ENCODE assay signal across 8 cellular contexts in the genomic region with DNA sequence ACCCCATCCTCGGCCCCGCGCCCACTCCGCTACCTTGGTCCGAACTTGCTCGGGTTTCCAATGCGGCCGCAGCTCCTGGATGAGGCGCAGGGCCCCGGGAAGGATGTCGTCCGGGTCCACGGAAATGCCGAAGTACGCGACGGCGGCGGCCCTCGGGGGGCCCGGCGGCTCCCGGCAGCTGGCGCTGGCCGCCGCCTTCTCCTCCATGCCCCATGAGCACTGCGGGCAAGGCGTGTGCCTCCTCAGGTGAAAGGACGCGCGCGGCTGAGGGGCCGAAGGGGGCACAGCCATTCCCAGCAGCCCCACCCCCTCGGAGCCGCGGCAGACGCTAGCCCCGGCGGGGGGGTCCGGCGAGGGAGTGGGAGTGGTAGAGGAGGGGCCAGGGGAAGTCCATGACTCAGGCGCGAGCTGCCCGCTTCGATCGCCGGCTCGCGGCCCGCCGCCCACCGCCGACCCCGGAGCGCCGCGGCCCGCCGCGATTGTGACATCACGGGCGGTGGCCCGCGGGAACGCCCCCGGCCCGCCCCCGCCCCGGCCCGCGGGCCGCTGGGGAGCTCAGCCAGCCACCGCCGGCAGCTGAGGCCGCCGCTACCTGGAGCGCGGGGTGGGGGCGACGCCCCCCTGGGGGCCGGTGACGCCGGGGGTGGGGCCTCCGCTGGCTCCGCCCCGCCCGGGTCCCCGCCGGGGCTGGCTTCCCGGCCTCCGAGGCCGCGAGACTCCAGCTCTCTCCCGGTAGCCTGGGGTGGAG. TPM values are rescaled to one million over a fixed set of nuclear protein-coding genes. Genes with fewer than 3 reads are reported as not detected.
DNase-seq lines count a peak whose midpoint lies in the region; ATAC-seq, FAIRE-seq and TF ChIP-seq lines count a peak whose summit lies in the region.

A gene with protein sequence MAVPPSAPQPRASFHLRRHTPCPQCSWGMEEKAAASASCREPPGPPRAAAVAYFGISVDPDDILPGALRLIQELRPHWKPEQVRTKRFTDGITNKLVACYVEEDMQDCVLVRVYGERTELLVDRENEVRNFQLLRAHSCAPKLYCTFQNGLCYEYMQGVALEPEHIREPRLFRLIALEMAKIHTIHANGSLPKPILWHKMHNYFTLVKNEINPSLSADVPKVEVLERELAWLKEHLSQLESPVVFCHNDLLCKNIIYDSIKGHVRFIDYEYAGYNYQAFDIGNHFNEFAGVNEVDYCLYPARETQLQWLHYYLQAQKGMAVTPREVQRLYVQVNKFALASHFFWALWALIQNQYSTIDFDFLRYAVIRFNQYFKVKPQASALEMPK (minus strand): TSS at position 483 of the 748 bp plus-strand sequence. CDS start 192 bp downstream, at position 291.

- FAIRE-seq in HepG2 (lab: Jason Lieb, UNC) = no peak

- H3K4me1 ChIP-seq in HepG2 (ENCODE audit: insufficient read depth, low read length) = peaks cover 45% of the 10 kb centered on the region

- WGBS in HepG2 (ENCODE audit: low lambda C conversion rate) = no CpG with 5 or more reads among the region's 94 CpGs

- no peaks in the 10 kb centered on the region for H3K36me3 Mint-ChIP-seq in activated CD4-positive, alpha-beta T cell treated with anti-CD3 and anti-CD28 coated beads for 36 hours (ENCODE audit: low read depth)

- peak within 1 kb of the TSS; percentile 63 for H3K4me3 Mint-ChIP-seq in activated CD4-positive, alpha-beta T cell treated with anti-CD3 and anti-CD28 coated beads for 36 hours

- POLR2A ChIA-PET in activated CD4-positive, alpha-beta T cell treated with anti-CD3 and anti-CD28 coated beads for 36 hours (lab: Charles Lee) = interaction anchor here (0.6 kb wide), 1 partner anchor 148 kb away, joined by 3 read pairs; no protein-coding TSS in a partner anchor
- POLR2A ChIA-PET in HepG2 (lab: Yijun Ruan, JAX) = interaction anchor here (1.3 to 1.9 kb wide), 7 partner anchors 8 to 364 kb away, joined by 3 to 8 read pairs (median 5); a partner anchor contains a TSS

- DNase-seq in Caki2 (ENCODE audit: low read depth) (peak; percentile 27), NCI-H1105 (lab: John Stamatoyannopoulos, UW) (peak; percentile 51), cortex of kidney (lab: John Stamatoyannopoulos, UW) (peak; percentile 36), HepG2 (ENCODE audit: low spot score) (no peak), cerebellar nuclear complex (lab: John Stamatoyannopoulos, UW) (no peak)
- DNase-seq in activated CD4-positive, alpha-beta T cell treated with anti-CD3 and anti-CD28 coated beads for 36 hours = peak; percentile 62
- DNase-seq in stimulated activated CD4-positive, alpha-beta T cell treated with anti-CD3 and anti-CD28 coated beads, Interleukin-4, amount 100 ng/mL, for 24 hours = peak; percentile 43

- no peaks in the 10 kb centered on the region for H4K20me1 ChIP-seq in HepG2 (ENCODE audit: insufficient read depth, low read length)

- H3K27ac Mint-ChIP-seq in activated CD4-positive, alpha-beta T cell treated with anti-CD3 and anti-CD28 coated beads for 36 hours = no peak within 1 kb of the TSS

- no peak within 1 kb of the TSS for H2AFZ ChIP-seq in HepG2 (ENCODE audit: low read length)

- H3K27me3 Mint-ChIP-seq in activated CD4-positive, alpha-beta T cell treated with anti-CD3 and anti-CD28 coated beads for 36 hours = no peaks in the 10 kb centered on the region

- no peak; the same call in 1 of the 2 replicates for TF ChIP-seq CTCF in HepG2 (CRISPR knock-in tag; IDR thresholded peaks at IDR 0.05)

- no peaks in the 10 kb centered on the region for H3K79me2 ChIP-seq in HepG2 (ENCODE audit: insufficient read depth, low read length)

- H3K9me3 Mint-ChIP-seq in activated CD4-positive, alpha-beta T cell treated with anti-CD3 and anti-CD28 coated beads for 36 hours (ENCODE audit: low read depth) = no peaks in the 10 kb centered on the region

- H3K27me3 ChIP-seq in HepG2 (ENCODE audit: control insufficient read depth in 1 of 2, insufficient read depth in 2 of 2, low read length in 2 of 2) = peaks cover 0 to 2% of the 10 kb centered on the region in 2 experiments; a peak in 3 of 5 replicates

- no peaks in the 10 kb centered on the region for H3K9me3 ChIP-seq in HepG2 (ENCODE audit: low read length)

- peak; percentile 72 for ATAC-seq in activated CD4-positive, alpha-beta T cell treated with anti-CD3 and anti-CD28 coated beads for 36 hours
- ATAC-seq in HepG2 (peak; percentile 48), GM18867 (IDR thresholded peaks at IDR 0.05; ENCODE audit: unreplicated experiment) (no peak)

- H3K27ac ChIP-seq in HepG2 (ENCODE audit: extremely low read length, insufficient read depth, low read length) = peak within 1 kb of the TSS; percentile 38

- peak within 1 kb of the TSS; percentile 77 for H3K4me2 ChIP-seq in HepG2 (ENCODE audit: low read depth, low read length)

- no TSS peak for BruUV-seq in HepG2 (replicated peaks; lab: Mats Ljungman, UMichigan)

- peak within 1 kb of the TSS; percentile 61 to 82 (median 72) for H3K4me3 ChIP-seq in HepG2 (replicated peaks in 1 of 3; ENCODE audit: insufficient read depth in 1 of 3, low read depth in 2 of 3, low read length in 3 of 3)

- peak within 1 kb of the TSS; percentile 63 for H3K9ac ChIP-seq in HepG2 (ENCODE audit: insufficient read depth, low read depth, low read length)

- TF ChIP-seq POLR2A in HepG2 (IDR thresholded peaks at IDR 0.05; ENCODE audit: insufficient read depth in 1 of 2, low read depth in 2 of 2, low read length in 2 of 2) = peak in 1 of 2 experiments; percentile 65; a peak in 2 of 4 replicates

- intact Hi-C loops in activated CD4-positive, alpha-beta T cell treated with anti-CD3 and anti-CD28 coated beads for 36 hours (cut with DNase I, micrococcal nuclease) = loop anchor here in 1 of 2 experiments (1.0 kb wide), 1 partner anchor 290 kb away; a partner anchor contains a TSS
- intact Hi-C loops in HepG2 (cut with micrococcal nuclease; ENCODE audit: unreplicated experiment) = loop anchor here (10.0 kb wide), 1 partner anchor 223 kb away; no protein-coding TSS in a partner anchor

- TF ChIP-seq EP300 in HepG2 (IDR thresholded peaks at IDR 0.05; ENCODE audit: low read depth in 2 of 2, low read length in 2 of 2) (no peak), HepG2 (CRISPR knock-in tag; IDR thresholded peaks at IDR 0.05; ENCODE audit: borderline replicate concordance) (no peak)

- H3K4me1 Mint-ChIP-seq in activated CD4-positive, alpha-beta T cell treated with anti-CD3 and anti-CD28 coated beads for 36 hours = peaks cover 4% of the 10 kb centered on the region

- no peaks in the 10 kb centered on the region for H3K36me3 ChIP-seq in HepG2 (replicated peaks in 1 of 2; ENCODE audit: control insufficient read depth in 1 of 2, insufficient read depth in 2 of 2, low read length in 2 of 2)

- in situ Hi-C loops in Caki2 (cut with HindIII; ENCODE audit: low pct_unique_long_range_greater_than_20kb, low sequenced_read_pairs) = no loop called here
- in situ Hi-C loops in HepG2 (cut with HindIII; ENCODE audit: extremely low pct_ligation_motif_present, low pct_unique_long_range_greater_than_20kb) = no loop called here

- no peak for TF ChIP-seq RAD21 in HepG2 (CRISPR knock-in tag; IDR thresholded peaks at IDR 0.05)

- CTCF ChIA-PET in activated CD4-positive, alpha-beta T cell treated with anti-CD3 and anti-CD28 coated beads for 36 hours (lab: Charles Lee) = interaction anchor here (0.6 to 1.5 kb wide), 3 partner anchors 15 to 668 kb away, joined by 3 read pairs; no protein-coding TSS in a partner anchor
- CTCF ChIA-PET in HepG2 (lab: Yijun Ruan, JAX; ENCODE audit: low intra/inter-chr PET ratio, low total read pairs) = no interaction called here

RNA-seq across cellular contexts. Expression of the gene that starts here (rescaled TPM):
- 5.3 and 5.6 TPM in 2 replicates for total RNA-seq in Caki2 (2014; rRNA removed; shearing (Covaris generic); ENCODE audit: low replicate concordance)
- total RNA-seq in activated CD4-positive, alpha-beta T cell treated with anti-CD3 and anti-CD28 coated beads for 36 hours = under 1 TPM; 0.77 to 0.82 TPM
- 35.3 and 42.8 TPM in 2 replicates for total RNA-seq in HepG2 (2016; rRNA removed; fragmentation: Illumina TruSeq; extraction: Trizol)
- total RNA-seq in HepG2 (2016; cell fraction: cytosol; rRNA removed; fragmentation: Illumina TruSeq; extraction: Trizol; ENCODE audit: low read depth) = 44.9 and 55.4 TPM in 2 replicates
- 31.7 and 40.5 TPM in 2 replicates for total RNA-seq in HepG2 (2016; cell fraction: insoluble cytoplasmic fraction; rRNA removed; fragmentation: Illumina TruSeq; extraction: Trizol)
- total RNA-seq in HepG2 (2016; cell fraction: membrane; rRNA removed; fragmentation: Illumina TruSeq; extraction: Trizol) = 91.7 and 102 TPM in 2 replicates
- total RNA-seq in HepG2 (2016; cell fraction: nucleus; rRNA removed; fragmentation: Illumina TruSeq; extraction: Trizol) = 18.1 and 22.1 TPM in 2 replicates
- 15.5 and 23.4 TPM in 2 replicates for polyA plus RNA-seq in HepG2 (2011; rRNA removed)
- 13.9 and 23.8 TPM in 2 replicates for polyA plus RNA-seq in HepG2 (2011; cell fraction: cytosol; rRNA removed)
- 5.6 and 10.0 TPM in 2 replicates for polyA plus RNA-seq in HepG2 (2011; cell fraction: nucleus; rRNA removed)
- polyA plus RNA-seq in HepG2 (2012) = 18.2 and 18.3 TPM in 2 replicates
- 63.9 and 73.6 TPM in 2 replicates for polyA plus RNA-seq in HepG2 (2016; cell fraction: cytosol; fragmentation: Illumina TruSeq; extraction: Trizol; ENCODE audit: low read depth)
- polyA plus RNA-seq in HepG2 (2016; cell fraction: insoluble cytoplasmic fraction; fragmentation: Illumina TruSeq; extraction: Trizol; ENCODE audit: low read depth) = 38.8 and 47.8 TPM in 2 replicates
- polyA plus RNA-seq in HepG2 (2016; cell fraction: membrane; fragmentation: Illumina TruSeq; extraction: Trizol; ENCODE audit: low read depth) = 98.0 and 100 TPM in 2 replicates
- polyA plus RNA-seq in HepG2 (2016; cell fraction: nucleus; fragmentation: Illumina TruSeq; extraction: Trizol; ENCODE audit: insufficient read depth, low read depth) = 24.8 and 26.8 TPM in 2 replicates
- polyA minus RNA-seq in HepG2 (2011; rRNA and poly(A)+ RNA removed; ENCODE audit: low replicate concordance) = 1.9 and 16.9 TPM in 2 replicates
- polyA minus RNA-seq in HepG2 (2011; cell fraction: cytosol; rRNA and poly(A)+ RNA removed) = 6.6 and 10.3 TPM in 2 replicates
- 4.9 and 9.0 TPM in 2 replicates for polyA minus RNA-seq in HepG2 (2011; cell fraction: nucleus; rRNA and poly(A)+ RNA removed)

Comparison
In these comparisons a context has a peak if more than half of its experiments do, and no peak if none do; other contexts are left out.
1. Peak in DNase-seq and ATAC-seq in activated CD4-positive, alpha-beta T cell treated with anti-CD3 and anti-CD28 coated beads for 36 hours; RNA of the gene not detected or under 1 TPM.
2. DNase-seq: peak in Caki2 (single experiment), NCI-H1105 (single experiment), cortex of kidney (single experiment) and stimulated activated CD4-positive, alpha-beta T cell treated with anti-CD3 and anti-CD28 coated beads, Interleukin-4, amount 100 ng/mL, for 24 hours (single experiment); none in HepG2 (single experiment) and cerebellar nuclear complex (0 of 2).